In genomic region chr3:151379083-151379734, GRCh38 we compare ENCODE assay signal across 11 cellular contexts. TPM values are rescaled to one million over a fixed set of nuclear protein-coding genes. Genes with fewer than 3 reads are reported as not detected.
DNase-seq lines count a peak whose midpoint lies in the region; ATAC-seq and TF ChIP-seq lines count a peak whose summit lies in the region.
"Had no signal": no experiment of that assay in that cellular context is flagged by ENCODE, and none has a peak within 500 bp of the region (broad histone marks: within the 10 kb centered on the region; RNA-seq: fewer than 3 reads in every experiment).

No MANE protein-coding gene starts in this region.

- ATAC-seq in GM21786 (IDR thresholded peaks at IDR 0.05; ENCODE audit: unreplicated experiment) (peak; percentile 31), sciatic nerve (peak; percentile 62), GM21737 (IDR thresholded peaks at IDR 0.05; ENCODE audit: unreplicated experiment) (no peak)
- ATAC-seq: left colon had no signal

- no peaks in the 10 kb centered on the region for H3K9me3 ChIP-seq in esophagus muscularis mucosa
- H3K9me3 ChIP-seq: tibial artery had no signal

- H3K36me3 ChIP-seq in esophagus muscularis mucosa = no peaks in the 10 kb centered on the region
- H3K36me3 ChIP-seq: tibial artery had no signal

- H3K27me3 ChIP-seq in esophagus muscularis mucosa = no peaks in the 10 kb centered on the region
- H3K27me3 ChIP-seq: tibial artery had no signal

- no peaks in the 10 kb centered on the region for H3K4me1 ChIP-seq in esophagus muscularis mucosa
- H3K4me1 ChIP-seq: tibial artery had no signal

- DNase-seq in EH (ENCODE audit: low read depth) (peak; percentile 38), NOMO-1 treated with DMSO at 0.1 percent for 48 hours (lab: John Stamatoyannopoulos, UW; ENCODE audit: unreplicated experiment) (peak; percentile 51), esophagus muscularis mucosa (ENCODE audit: extremely low spot score) (no peak), sciatic nerve (ENCODE audit: low spot score) (peak; percentile 62), DMS114 treated with DMSO at 0.1 percent for 48 hours (lab: John Stamatoyannopoulos, UW; ENCODE audit: unreplicated experiment) (no peak), T-helper 9 cell (no peak)

- intact Hi-C loops in esophagus muscularis mucosa (cut with DNase I) (no loop called here), sciatic nerve (cut with DNase I) (no loop called here)

- no peak for TF ChIP-seq POLR2A in esophagus muscularis mucosa (IDR thresholded peaks at IDR 0.05; ENCODE audit: low read depth)

- 73% methylated on average over 4 of the region's 4 CpGs for WGBS in esophagus muscularis mucosa

- H3K27ac ChIP-seq in esophagus muscularis mucosa (replicated peaks in 1 of 4) = no peak overlapping the region
- H3K27ac ChIP-seq: tibial artery had no signal

- H3K4me3 ChIP-seq in esophagus muscularis mucosa = no peak overlapping the region
- H3K4me3 ChIP-seq: tibial artery had no signal

- TF ChIP-seq EP300 in esophagus muscularis mucosa (IDR thresholded peaks at IDR 0.05) = no peak

- peak; percentile 13 to 41 (median 15) for TF ChIP-seq CTCF in esophagus muscularis mucosa (IDR thresholded peaks at IDR 0.05)

RNA-seq across cellular contexts. Expression of gene P2RY12, which starts 5.3 kb away (rescaled TPM):
- total RNA-seq in esophagus muscularis mucosa (1 to 10 TPM; 1.5 to 4.6 (median 2.8) TPM), sciatic nerve (27.1 TPM)

RNA-seq across cellular contexts. Expression of gene P2RY13, which starts 49.9 kb away (rescaled TPM):
- total RNA-seq in esophagus muscularis mucosa (1 to 10 TPM in 3 of 4 donors, under 1 TPM in 1; 0.80 to 2.0 (median 1.4) TPM), sciatic nerve (3.7 TPM)
- total RNA-seq: T-cell had no signal

Comparison
In these comparisons a context has a peak if more than half of its experiments do, and no peak if none do; other contexts are left out.
1. DNase-seq: peak in EH (single experiment), NOMO-1 treated with DMSO at 0.1 percent for 48 hours (single experiment) and sciatic nerve (single experiment); none in esophagus muscularis mucosa (single experiment), DMS114 treated with DMSO at 0.1 percent for 48 hours (single experiment) and T-helper 9 cell (single experiment).